In the genomic region with DNA sequence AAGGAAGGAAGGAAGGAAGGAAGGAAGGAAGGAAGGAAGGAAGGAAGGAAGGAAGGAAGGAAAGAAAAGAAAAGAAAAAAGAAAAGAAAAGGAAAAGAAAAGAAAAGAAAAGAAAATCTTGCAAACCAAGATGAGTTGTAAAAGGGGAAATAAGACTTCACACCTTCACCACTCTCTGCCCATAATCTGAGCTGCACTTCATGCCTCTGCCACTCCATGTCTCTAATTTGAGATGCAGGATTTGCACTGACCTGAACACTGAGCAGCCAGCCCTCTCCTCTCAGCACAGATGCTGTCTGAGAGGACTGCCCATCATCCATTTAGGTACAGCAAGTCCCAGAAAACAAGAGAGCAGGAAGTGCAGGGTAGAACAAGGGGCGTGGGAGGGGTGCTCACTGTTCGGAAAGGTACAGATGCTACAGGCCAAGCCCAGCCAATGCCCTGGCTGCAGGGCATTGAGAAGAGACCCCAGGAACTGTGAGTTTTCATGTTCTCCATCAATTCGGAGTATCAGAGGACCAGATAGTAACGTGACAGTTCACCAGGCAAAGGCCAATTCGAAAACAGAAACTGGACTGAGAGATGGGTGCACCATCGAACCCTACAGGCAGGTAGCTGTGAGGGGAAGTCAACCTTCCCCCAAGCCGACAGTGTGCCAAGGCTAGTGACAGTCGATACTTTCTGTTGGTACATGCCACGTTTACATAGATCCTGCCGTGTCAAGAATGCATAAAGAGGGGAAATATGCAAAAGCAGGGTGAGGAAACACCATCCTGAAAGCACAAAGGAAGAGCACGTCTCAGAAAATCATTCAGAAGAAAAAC, we compare ENCODE assay signal across 11 cellular contexts.
DNase-seq lines count a peak whose midpoint lies in the region; ATAC-seq and TF ChIP-seq lines count a peak whose summit lies in the region.
"Had no signal": no experiment of that assay in that cellular context is flagged by ENCODE, and none has a peak within 500 bp of the region (broad histone marks: within the 10 kb centered on the region; RNA-seq: fewer than 3 reads in every experiment).

No MANE protein-coding gene starts in this region.

- 62 to 80% methylated on average over 11 of the region's 11 CpGs for WGBS in testis, 2 donors

- ATAC-seq in GM18861 (IDR thresholded peaks at IDR 0.05; ENCODE audit: unreplicated experiment), result peak; percentile 36
- peak; percentile 45 for ATAC-seq in GM21576 (IDR thresholded peaks at IDR 0.05; ENCODE audit: unreplicated experiment)
- ATAC-seq in HG03439 (IDR thresholded peaks at IDR 0.05; ENCODE audit: unreplicated experiment), result peak; percentile 46

- H3K9me3 Mint-ChIP-seq in neural crest cell, result no peaks in the 10 kb centered on the region
- H3K9me3 Mint-ChIP-seq: nephron had no signal

- no peaks in the 10 kb centered on the region for H3K36me3 ChIP-seq in testis (ENCODE audit: low read depth, missing control alignments)
- H3K36me3 ChIP-seq: colonic mucosa had no signal

- DNase-seq in neural crest cell (ENCODE audit: low read depth, low spot score), result no peak
- DNase-seq in COR-L47 (lab: John Stamatoyannopoulos, UW), result no peak
- DNase-seq in testis, result no peak
- no peak for DNase-seq in NCI-H1092 (lab: John Stamatoyannopoulos, UW)
- DNase-seq: activated CD8-positive, alpha-beta memory T cell treated with anti-CD3 and anti-CD28 coated beads, Interleukin-2, amount 50 U/mL, for 48 hours; colonic mucosa; NCI-H2107 had no signal

- peak overlapping the region; percentile 69 for H3K27ac Mint-ChIP-seq in neural crest cell (ENCODE audit: unreplicated experiment)
- H3K27ac Mint-ChIP-seq: nephron had no signal

- peaks cover 8% of the 10 kb centered on the region for H3K4me1 ChIP-seq in testis
- H3K4me1 ChIP-seq: colonic mucosa had no signal

- TF ChIP-seq CTCF in neural crest cell (conservative IDR thresholded peaks at IDR 0.05) (no peak), testis (IDR thresholded peaks at IDR 0.05) (no peak)

- intact Hi-C loops in testis (cut with DNase I; ENCODE audit: low total_unique reads), result no loop called here

- no peaks in the 10 kb centered on the region for H3K9me3 ChIP-seq in testis
- H3K9me3 ChIP-seq: colonic mucosa had no signal

- H3K27ac ChIP-seq in testis, result no peak overlapping the region
- H3K27ac ChIP-seq: colonic mucosa had no signal

- H3K27me3 ChIP-seq in testis, result no peaks in the 10 kb centered on the region
- H3K27me3 ChIP-seq: colonic mucosa had no signal

- no peak overlapping the region for H3K4me3 ChIP-seq in testis
- H3K4me3 ChIP-seq: colonic mucosa had no signal

- H3K27me3 Mint-ChIP-seq in neural crest cell (ENCODE audit: low read depth), result no peaks in the 10 kb centered on the region

- no peak for TF ChIP-seq POLR2A in testis (IDR thresholded peaks at IDR 0.05)

- peaks cover 4% of the 10 kb centered on the region for H3K36me3 Mint-ChIP-seq in neural crest cell (ENCODE audit: low read depth)

- no peak overlapping the region for H3K4me3 Mint-ChIP-seq in neural crest cell
- H3K4me3 Mint-ChIP-seq: nephron had no signal

- H3K4me1 Mint-ChIP-seq in neural crest cell, result peaks cover 43% of the 10 kb centered on the region
